In the genomic region with DNA sequence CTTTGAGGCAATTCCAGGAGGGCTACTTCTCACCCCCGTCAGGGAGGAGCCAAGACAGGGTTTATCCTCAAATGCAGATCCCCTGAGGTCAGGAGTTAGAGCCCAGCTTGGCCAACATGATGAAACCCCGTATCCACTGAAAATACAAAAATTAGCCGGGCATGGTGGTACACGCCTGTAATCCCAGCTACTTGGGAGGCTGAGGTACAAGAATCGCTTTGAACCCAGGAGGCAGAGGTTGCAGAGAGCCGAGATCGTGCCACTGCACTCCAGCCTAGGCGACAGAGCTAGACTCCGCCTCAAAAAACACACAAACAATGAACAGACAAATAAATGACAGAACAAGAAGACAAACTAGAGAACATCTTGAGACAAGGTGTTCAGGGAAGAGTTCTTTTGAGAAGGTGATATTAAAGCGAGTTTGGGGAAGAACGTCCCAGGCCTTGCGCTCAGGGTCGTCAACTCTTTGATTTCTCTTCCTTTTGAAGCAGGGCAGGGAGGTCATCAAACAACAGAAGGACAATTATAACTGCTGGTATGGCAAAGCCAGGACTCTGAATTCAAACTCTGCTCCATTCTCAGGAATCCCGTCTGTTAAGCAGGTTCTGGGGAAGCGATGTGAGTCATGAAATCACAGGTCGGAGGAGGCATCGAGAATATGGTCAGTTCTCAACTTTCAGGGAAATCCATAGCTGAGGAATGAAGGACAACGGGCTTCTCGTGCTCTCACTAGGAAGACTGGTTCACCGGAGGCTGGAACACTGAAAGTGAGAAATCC, we compare ENCODE assay signal across 1 cellular context.
TF ChIP-seq lines count a peak whose summit lies in the region.

No MANE protein-coding gene starts in this region.

TF ChIP-seq in HepG2, 621 proteins besides CTCF, POLR2A, EP300 and RAD21 (continued from another document and continues in another):
- no peak for TF ChIP-seq RAD51 (IDR thresholded peaks at IDR 0.05; ENCODE audit: borderline replicate concordance)
- TF ChIP-seq ZNF235 (CRISPR knock-in tag; IDR thresholded peaks at IDR 0.05; ENCODE audit: borderline replicate concordance): 0 out of 2 replicates have a peak, but pooled peaks have one; percentile 5
- TF ChIP-seq NR2F1 (CRISPR knock-in tag; IDR thresholded peaks at IDR 0.05): 0 out of 4 replicates have a peak, but pooled peaks of 1 of the 2 experiments have one; percentile 16
- TF ChIP-seq ZC3H13 (CRISPR knock-in tag; IDR thresholded peaks at IDR 0.05): peak; percentile 38; the same call in 1 of the 2 replicates
- TF ChIP-seq IKZF4 (CRISPR knock-in tag; IDR thresholded peaks at IDR 0.05; ENCODE audit: borderline replicate concordance, low read depth, not compliant biosample characterization): peak; percentile 57
- TF ChIP-seq, protein P1, sequence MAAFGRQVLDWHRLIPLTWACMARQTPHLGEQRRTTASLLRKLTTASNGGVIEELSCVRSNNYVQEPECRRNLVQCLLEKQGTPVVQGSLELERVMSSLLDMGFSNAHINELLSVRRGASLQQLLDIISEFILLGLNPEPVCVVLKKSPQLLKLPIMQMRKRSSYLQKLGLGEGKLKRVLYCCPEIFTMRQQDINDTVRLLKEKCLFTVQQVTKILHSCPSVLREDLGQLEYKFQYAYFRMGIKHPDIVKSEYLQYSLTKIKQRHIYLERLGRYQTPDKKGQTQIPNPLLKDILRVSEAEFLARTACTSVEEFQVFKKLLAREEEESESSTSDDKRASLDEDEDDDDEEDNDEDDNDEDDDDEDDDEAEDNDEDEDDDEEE (CRISPR knock-in tag; IDR thresholded peaks at IDR 0.05): peak; percentile 69
- TF ChIP-seq ETV6 (CRISPR knock-in tag; conservative IDR thresholded peaks at IDR 0.05): 0 out of 2 replicates have a peak, but pooled peaks have one; percentile 9
- TF ChIP-seq, protein P2, sequence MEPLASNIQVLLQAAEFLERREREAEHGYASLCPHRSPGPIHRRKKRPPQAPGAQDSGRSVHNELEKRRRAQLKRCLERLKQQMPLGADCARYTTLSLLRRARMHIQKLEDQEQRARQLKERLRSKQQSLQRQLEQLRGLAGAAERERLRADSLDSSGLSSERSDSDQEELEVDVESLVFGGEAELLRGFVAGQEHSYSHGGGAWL (CRISPR knock-in tag; IDR thresholded peaks at IDR 0.05): 0 out of 2 replicates have a peak, but pooled peaks have one; percentile 25
- 0 out of 2 replicates have a peak, but pooled peaks have one; percentile 23 for TF ChIP-seq ZNF747 (CRISPR knock-in tag; IDR thresholded peaks at IDR 0.05; ENCODE audit: borderline replicate concordance)
- peak; percentile 20; the same call in 1 of the 2 replicates for TF ChIP-seq RCOR2 (CRISPR knock-in tag; IDR thresholded peaks at IDR 0.05)
- TF ChIP-seq KLF13 (CRISPR knock-in tag; IDR thresholded peaks at IDR 0.05): 0 out of 2 replicates have a peak, but pooled peaks have one; percentile 46
- TF ChIP-seq, protein P3, sequence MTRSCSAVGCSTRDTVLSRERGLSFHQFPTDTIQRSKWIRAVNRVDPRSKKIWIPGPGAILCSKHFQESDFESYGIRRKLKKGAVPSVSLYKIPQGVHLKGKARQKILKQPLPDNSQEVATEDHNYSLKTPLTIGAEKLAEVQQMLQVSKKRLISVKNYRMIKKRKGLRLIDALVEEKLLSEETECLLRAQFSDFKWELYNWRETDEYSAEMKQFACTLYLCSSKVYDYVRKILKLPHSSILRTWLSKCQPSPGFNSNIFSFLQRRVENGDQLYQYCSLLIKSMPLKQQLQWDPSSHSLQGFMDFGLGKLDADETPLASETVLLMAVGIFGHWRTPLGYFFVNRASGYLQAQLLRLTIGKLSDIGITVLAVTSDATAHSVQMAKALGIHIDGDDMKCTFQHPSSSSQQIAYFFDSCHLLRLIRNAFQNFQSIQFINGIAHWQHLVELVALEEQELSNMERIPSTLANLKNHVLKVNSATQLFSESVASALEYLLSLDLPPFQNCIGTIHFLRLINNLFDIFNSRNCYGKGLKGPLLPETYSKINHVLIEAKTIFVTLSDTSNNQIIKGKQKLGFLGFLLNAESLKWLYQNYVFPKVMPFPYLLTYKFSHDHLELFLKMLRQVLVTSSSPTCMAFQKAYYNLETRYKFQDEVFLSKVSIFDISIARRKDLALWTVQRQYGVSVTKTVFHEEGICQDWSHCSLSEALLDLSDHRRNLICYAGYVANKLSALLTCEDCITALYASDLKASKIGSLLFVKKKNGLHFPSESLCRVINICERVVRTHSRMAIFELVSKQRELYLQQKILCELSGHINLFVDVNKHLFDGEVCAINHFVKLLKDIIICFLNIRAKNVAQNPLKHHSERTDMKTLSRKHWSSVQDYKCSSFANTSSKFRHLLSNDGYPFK (CRISPR knock-in tag; IDR thresholded peaks at IDR 0.05; ENCODE audit: borderline replicate concordance): peak; percentile 53; the same call in 1 of the 2 replicates
- TF ChIP-seq ZNF232 (CRISPR knock-in tag; IDR thresholded peaks at IDR 0.05; ENCODE audit: borderline replicate concordance): 0 out of 2 replicates have a peak, but pooled peaks have one; percentile 71
- TF ChIP-seq HINFP (CRISPR knock-in tag; IDR thresholded peaks at IDR 0.05; ENCODE audit: low read depth): no peak
- TF ChIP-seq FOXA3 (CRISPR knock-in tag; IDR thresholded peaks at IDR 0.05): no peak
- TF ChIP-seq HNRNPK (IDR thresholded peaks at IDR 0.05; ENCODE audit: low read depth, low read length, poor library complexity, severe bottlenecking): no peak
- no peak for TF ChIP-seq ZNF891 (CRISPR knock-in tag; IDR thresholded peaks at IDR 0.05)
- peak; percentile 42 for TF ChIP-seq HDAC2 (CRISPR knock-in tag; IDR thresholded peaks at IDR 0.05)
- TF ChIP-seq ZNF260 (CRISPR knock-in tag; IDR thresholded peaks at IDR 0.05; ENCODE audit: borderline replicate concordance, low read depth): 0 out of 2 replicates have a peak, but pooled peaks have one; percentile 41
- TF ChIP-seq, protein P4, sequence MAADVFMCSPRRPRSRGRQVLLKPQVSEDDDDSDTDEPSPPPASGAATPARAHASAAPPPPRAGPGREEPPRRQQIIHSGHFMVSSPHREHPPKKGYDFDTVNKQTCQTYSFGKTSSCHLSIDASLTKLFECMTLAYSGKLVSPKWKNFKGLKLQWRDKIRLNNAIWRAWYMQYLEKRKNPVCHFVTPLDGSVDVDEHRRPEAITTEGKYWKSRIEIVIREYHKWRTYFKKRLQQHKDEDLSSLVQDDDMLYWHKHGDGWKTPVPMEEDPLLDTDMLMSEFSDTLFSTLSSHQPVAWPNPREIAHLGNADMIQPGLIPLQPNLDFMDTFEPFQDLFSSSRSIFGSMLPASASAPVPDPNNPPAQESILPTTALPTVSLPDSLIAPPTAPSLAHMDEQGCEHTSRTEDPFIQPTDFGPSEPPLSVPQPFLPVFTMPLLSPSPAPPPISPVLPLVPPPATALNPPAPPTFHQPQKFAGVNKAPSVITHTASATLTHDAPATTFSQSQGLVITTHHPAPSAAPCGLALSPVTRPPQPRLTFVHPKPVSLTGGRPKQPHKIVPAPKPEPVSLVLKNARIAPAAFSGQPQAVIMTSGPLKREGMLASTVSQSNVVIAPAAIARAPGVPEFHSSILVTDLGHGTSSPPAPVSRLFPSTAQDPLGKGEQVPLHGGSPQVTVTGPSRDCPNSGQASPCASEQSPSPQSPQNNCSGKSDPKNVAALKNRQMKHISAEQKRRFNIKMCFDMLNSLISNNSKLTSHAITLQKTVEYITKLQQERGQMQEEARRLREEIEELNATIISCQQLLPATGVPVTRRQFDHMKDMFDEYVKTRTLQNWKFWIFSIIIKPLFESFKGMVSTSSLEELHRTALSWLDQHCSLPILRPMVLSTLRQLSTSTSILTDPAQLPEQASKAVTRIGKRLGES (CRISPR knock-in tag; IDR thresholded peaks at IDR 0.05; ENCODE audit: borderline replicate concordance): no peak
- TF ChIP-seq MTF2 (CRISPR knock-in tag; IDR thresholded peaks at IDR 0.05; ENCODE audit: borderline replicate concordance): 0 out of 2 replicates have a peak, but pooled peaks have one; percentile 20
- no peak for TF ChIP-seq MBNL3 (CRISPR knock-in tag; conservative IDR thresholded peaks at IDR 0.05)
- TF ChIP-seq ZBTB42 (CRISPR knock-in tag; IDR thresholded peaks at IDR 0.05): peak; percentile 72; the same call in 1 of the 2 replicates
- TF ChIP-seq FOXO4 (CRISPR knock-in tag; conservative IDR thresholded peaks at IDR 0.05): 0 out of 2 replicates have a peak, but pooled peaks have one; percentile 14
- peak; percentile 89 for TF ChIP-seq ZNF256 (CRISPR knock-in tag; conservative IDR thresholded peaks at IDR 0.05)
- no peak for TF ChIP-seq ARID3A (IDR thresholded peaks at IDR 0.05; ENCODE audit: low read depth, low read length)
- 0 out of 2 replicates have a peak, but pooled peaks have one; percentile 70 for TF ChIP-seq RFXAP (CRISPR knock-in tag; IDR thresholded peaks at IDR 0.05; ENCODE audit: borderline replicate concordance)
- TF ChIP-seq, protein P5, sequence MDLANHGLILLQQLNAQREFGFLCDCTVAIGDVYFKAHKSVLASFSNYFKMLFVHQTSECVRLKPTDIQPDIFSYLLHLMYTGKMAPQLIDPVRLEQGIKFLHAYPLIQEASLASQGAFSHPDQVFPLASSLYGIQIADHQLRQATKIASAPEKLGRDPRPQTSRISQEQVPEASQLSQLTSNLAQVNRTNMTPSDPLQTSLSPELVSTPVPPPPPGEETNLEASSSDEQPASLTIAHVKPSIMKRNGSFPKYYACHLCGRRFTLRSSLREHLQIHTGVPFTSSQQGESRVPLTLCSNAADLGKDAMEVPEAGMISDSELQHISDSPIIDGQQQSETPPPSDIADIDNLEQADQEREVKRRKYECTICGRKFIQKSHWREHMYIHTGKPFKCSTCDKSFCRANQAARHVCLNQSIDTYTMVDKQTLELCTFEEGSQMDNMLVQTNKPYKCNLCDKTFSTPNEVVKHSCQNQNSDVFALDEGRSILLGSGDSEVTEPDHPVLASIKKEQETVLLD (CRISPR knock-in tag; IDR thresholded peaks at IDR 0.05; ENCODE audit: low read depth): peak; percentile 25; the same call in 1 of the 2 replicates
- TF ChIP-seq ZNF512B (CRISPR knock-in tag; IDR thresholded peaks at IDR 0.05; ENCODE audit: borderline replicate concordance): no peak
- peak; percentile 20; the same call in 1 of the 2 replicates for TF ChIP-seq RARA (CRISPR knock-in tag; IDR thresholded peaks at IDR 0.05)
- peak; percentile 94; the same call in 1 of the 2 replicates for TF ChIP-seq GLI4 (CRISPR knock-in tag; IDR thresholded peaks at IDR 0.05; ENCODE audit: borderline replicate concordance)
- no peak for TF ChIP-seq KDM5A (IDR thresholded peaks at IDR 0.05; ENCODE audit: borderline replicate concordance, low read length)
- 0 out of 2 replicates have a peak, but pooled peaks have one; percentile 11 for TF ChIP-seq ZSCAN29 (CRISPR knock-in tag; conservative IDR thresholded peaks at IDR 0.05)
- TF ChIP-seq ASH2L (IDR thresholded peaks at IDR 0.05; ENCODE audit: insufficient read length, low read depth, low read length): peak; percentile 35
- 0 out of 2 replicates have a peak, but pooled peaks have one; percentile 15 for TF ChIP-seq PAX8 (CRISPR knock-in tag; IDR thresholded peaks at IDR 0.05; ENCODE audit: borderline replicate concordance)
- TF ChIP-seq ZNF567 (CRISPR knock-in tag; IDR thresholded peaks at IDR 0.05; ENCODE audit: borderline replicate concordance): 0 out of 2 replicates have a peak, but pooled peaks have one; percentile 88
- TF ChIP-seq ZNF468 (CRISPR knock-in tag; IDR thresholded peaks at IDR 0.05): no peak
- TF ChIP-seq ZNF441 (CRISPR knock-in tag; IDR thresholded peaks at IDR 0.05; ENCODE audit: borderline replicate concordance): peak; percentile 100
- 0 out of 2 replicates have a peak, but pooled peaks have one; percentile 21 for TF ChIP-seq MIXL1 (CRISPR knock-in tag; IDR thresholded peaks at IDR 0.05)
